In genomic region chr6:134172020-134172766, GRCh38 we compare ENCODE assay signal across 1 cellular context.
TF ChIP-seq lines count a peak whose summit lies in the region.

No MANE protein-coding gene starts in this region.

TF ChIP-seq in WTC11, 78 proteins besides CTCF, POLR2A, EP300 and RAD21 (continued from another document):
- TF ChIP-seq PRDM15 (CRISPR knock-in tag; IDR thresholded peaks at IDR 0.05): no peak
- no peak for TF ChIP-seq HMGXB4 (CRISPR knock-in tag; IDR thresholded peaks at IDR 0.05)
- TF ChIP-seq EMX1 (CRISPR knock-in tag; IDR thresholded peaks at IDR 0.05): no peak
- TF ChIP-seq ZNF671 (CRISPR knock-in tag; IDR thresholded peaks at IDR 0.05): no peak
- TF ChIP-seq ERG (CRISPR knock-in tag; IDR thresholded peaks at IDR 0.05): no peak
- no peak for TF ChIP-seq STAT6 (CRISPR knock-in tag; conservative IDR thresholded peaks at IDR 0.05; ENCODE audit: low read depth)
